ENCODE assay signal across 1 cellular context in the genomic region with DNA sequence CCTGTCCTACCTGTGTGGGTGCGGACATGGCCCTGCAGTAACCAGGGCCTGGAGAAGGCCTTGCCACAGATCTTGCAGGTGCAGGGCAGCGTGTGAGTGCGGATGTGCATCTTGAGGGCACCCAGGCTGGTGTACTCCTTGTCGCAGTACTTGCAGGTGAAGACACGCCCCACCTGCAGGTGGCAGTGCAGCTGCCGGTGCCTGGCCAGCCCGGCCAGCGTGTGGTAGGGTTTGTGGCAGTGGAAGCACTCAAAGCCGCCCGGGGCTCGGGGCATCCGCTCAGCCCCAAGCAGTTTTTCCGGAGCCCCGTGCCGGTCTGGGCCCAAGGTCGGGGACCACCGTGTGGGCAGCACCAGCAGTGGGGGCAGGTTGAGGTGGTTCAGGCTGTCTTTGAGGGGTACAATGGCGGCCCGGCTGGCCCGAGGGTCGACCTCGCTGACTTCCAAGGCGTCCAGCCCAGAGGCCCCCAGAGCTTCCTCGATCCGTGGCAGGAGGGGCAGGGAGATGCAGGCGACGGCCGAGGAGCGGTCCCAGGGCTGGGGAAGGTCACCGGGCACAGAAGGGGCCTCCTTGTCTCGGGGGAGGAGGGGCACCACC.
A peak's percentile ranks its signal among the peaks of the same experiment; 100 is the strongest.
TF ChIP-seq lines count a peak whose summit lies in the region.

No MANE protein-coding gene starts in this region.

TF ChIP-seq in HepG2, 621 proteins besides CTCF, POLR2A, EP300 and RAD21 (continued from another document and continues in another):
- no peak for TF ChIP-seq NFE2L1 (CRISPR knock-in tag; IDR thresholded peaks at IDR 0.05; ENCODE audit: borderline replicate concordance)
- no peak for TF ChIP-seq JUND (CRISPR knock-in tag; IDR thresholded peaks at IDR 0.05)
- TF ChIP-seq BCL6 (CRISPR knock-in tag; IDR thresholded peaks at IDR 0.05), result 0 out of 2 replicates have a peak, but pooled peaks have one; percentile 22
- 0 out of 2 replicates have a peak, but pooled peaks have one; percentile 28 for TF ChIP-seq MIER2 (CRISPR knock-in tag; IDR thresholded peaks at IDR 0.05)
- no peak for TF ChIP-seq ZNF513 (CRISPR knock-in tag; conservative IDR thresholded peaks at IDR 0.05)
- no peak for TF ChIP-seq RFX3 (CRISPR knock-in tag; IDR thresholded peaks at IDR 0.05)
- TF ChIP-seq IKZF5 (CRISPR knock-in tag; IDR thresholded peaks at IDR 0.05), result peak; percentile 51; the same call in 1 of the 2 replicates
- TF ChIP-seq TIGD3 (CRISPR knock-in tag; IDR thresholded peaks at IDR 0.05; ENCODE audit: borderline replicate concordance), result no peak
- TF ChIP-seq ZNF205 (CRISPR knock-in tag; IDR thresholded peaks at IDR 0.05), result 0 out of 2 replicates have a peak, but pooled peaks have one; percentile 50
- no peak for TF ChIP-seq ZNF292 (CRISPR knock-in tag; IDR thresholded peaks at IDR 0.05; ENCODE audit: borderline replicate concordance, low read depth)
- TF ChIP-seq ETV5 (CRISPR knock-in tag; IDR thresholded peaks at IDR 0.05; ENCODE audit: borderline replicate concordance), result peak; percentile 52
- TF ChIP-seq POLR2AphosphoS5 (IDR thresholded peaks at IDR 0.05; ENCODE audit: low read depth, low read length), result no peak
- TF ChIP-seq MLLT10 (CRISPR knock-in tag; IDR thresholded peaks at IDR 0.05), result no peak
- TF ChIP-seq CC2D1A (CRISPR knock-in tag; IDR thresholded peaks at IDR 0.05), result no peak
- no peak for TF ChIP-seq ZFYVE20 (CRISPR knock-in tag; IDR thresholded peaks at IDR 0.05; ENCODE audit: borderline replicate concordance, low read depth)
- 0 out of 2 replicates have a peak, but pooled peaks have one; percentile 27 for TF ChIP-seq ELF3 (CRISPR knock-in tag; IDR thresholded peaks at IDR 0.05)
- TF ChIP-seq ZNF33B (CRISPR knock-in tag; IDR thresholded peaks at IDR 0.05), result no peak; the same call in 1 of the 2 replicates
- TF ChIP-seq GATA4 (IDR thresholded peaks at IDR 0.05; ENCODE audit: borderline replicate concordance, low read depth), result no peak
- no peak for TF ChIP-seq MTA3 (CRISPR knock-in tag; IDR thresholded peaks at IDR 0.05)
- TF ChIP-seq POLR2G (IDR thresholded peaks at IDR 0.05; ENCODE audit: low read depth, low read length), result no peak
- no peak for TF ChIP-seq ZNF230 (CRISPR knock-in tag; IDR thresholded peaks at IDR 0.05)
- no peak for TF ChIP-seq KLF12 (CRISPR knock-in tag; IDR thresholded peaks at IDR 0.05; ENCODE audit: borderline replicate concordance)
- TF ChIP-seq, protein P1, sequence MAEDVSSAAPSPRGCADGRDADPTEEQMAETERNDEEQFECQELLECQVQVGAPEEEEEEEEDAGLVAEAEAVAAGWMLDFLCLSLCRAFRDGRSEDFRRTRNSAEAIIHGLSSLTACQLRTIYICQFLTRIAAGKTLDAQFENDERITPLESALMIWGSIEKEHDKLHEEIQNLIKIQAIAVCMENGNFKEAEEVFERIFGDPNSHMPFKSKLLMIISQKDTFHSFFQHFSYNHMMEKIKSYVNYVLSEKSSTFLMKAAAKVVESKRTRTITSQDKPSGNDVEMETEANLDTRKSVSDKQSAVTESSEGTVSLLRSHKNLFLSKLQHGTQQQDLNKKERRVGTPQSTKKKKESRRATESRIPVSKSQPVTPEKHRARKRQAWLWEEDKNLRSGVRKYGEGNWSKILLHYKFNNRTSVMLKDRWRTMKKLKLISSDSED (CRISPR knock-in tag; IDR thresholded peaks at IDR 0.05), result no peak
- no peak for TF ChIP-seq ELF1 (CRISPR knock-in tag; IDR thresholded peaks at IDR 0.05)
- TF ChIP-seq GLI4 (CRISPR knock-in tag; IDR thresholded peaks at IDR 0.05; ENCODE audit: borderline replicate concordance), result no peak
- TF ChIP-seq ARNTL (CRISPR knock-in tag; IDR thresholded peaks at IDR 0.05), result no peak
- no peak for TF ChIP-seq TCF7 (IDR thresholded peaks at IDR 0.05; ENCODE audit: low read depth)
- TF ChIP-seq KAT8 (CRISPR knock-in tag; IDR thresholded peaks at IDR 0.05), result 0 out of 2 replicates have a peak, but pooled peaks have one; percentile 21
- TF ChIP-seq ZNF776 (CRISPR knock-in tag; IDR thresholded peaks at IDR 0.05), result peak; percentile 53; the same call in 1 of the 2 replicates
- peak; percentile 28; the same call in 1 of the 2 replicates for TF ChIP-seq TARDBP (CRISPR knock-in tag; IDR thresholded peaks at IDR 0.05)
- no peak for TF ChIP-seq ZNF558 (CRISPR knock-in tag; IDR thresholded peaks at IDR 0.05; ENCODE audit: borderline replicate concordance)
- no peak for TF ChIP-seq GFI1 (CRISPR knock-in tag; IDR thresholded peaks at IDR 0.05; ENCODE audit: borderline replicate concordance)
- TF ChIP-seq ZNF496 (CRISPR knock-in tag; IDR thresholded peaks at IDR 0.05; ENCODE audit: insufficient replicate concordance), result no peak
- TF ChIP-seq, protein P2, sequence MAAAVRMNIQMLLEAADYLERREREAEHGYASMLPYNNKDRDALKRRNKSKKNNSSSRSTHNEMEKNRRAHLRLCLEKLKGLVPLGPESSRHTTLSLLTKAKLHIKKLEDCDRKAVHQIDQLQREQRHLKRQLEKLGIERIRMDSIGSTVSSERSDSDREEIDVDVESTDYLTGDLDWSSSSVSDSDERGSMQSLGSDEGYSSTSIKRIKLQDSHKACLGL (CRISPR knock-in tag; IDR thresholded peaks at IDR 0.05), result peak; percentile 57; the same call in 1 of the 2 replicates
- TF ChIP-seq, protein P3, sequence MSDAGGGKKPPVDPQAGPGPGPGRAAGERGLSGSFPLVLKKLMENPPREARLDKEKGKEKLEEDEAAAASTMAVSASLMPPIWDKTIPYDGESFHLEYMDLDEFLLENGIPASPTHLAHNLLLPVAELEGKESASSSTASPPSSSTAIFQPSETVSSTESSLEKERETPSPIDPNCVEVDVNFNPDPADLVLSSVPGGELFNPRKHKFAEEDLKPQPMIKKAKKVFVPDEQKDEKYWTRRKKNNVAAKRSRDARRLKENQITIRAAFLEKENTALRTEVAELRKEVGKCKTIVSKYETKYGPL (CRISPR knock-in tag; IDR thresholded peaks at IDR 0.05), result no peak
- no peak for TF ChIP-seq TOE1 (CRISPR knock-in tag; IDR thresholded peaks at IDR 0.05)
- no peak for TF ChIP-seq ZNF143 (CRISPR knock-in tag; IDR thresholded peaks at IDR 0.05)
- no peak for TF ChIP-seq RFX5 (IDR thresholded peaks at IDR 0.05; ENCODE audit: low read depth, low read length)
- TF ChIP-seq HIVEP1 (CRISPR knock-in tag; IDR thresholded peaks at IDR 0.05), result peak; percentile 49
- no peak for TF ChIP-seq SNAPC2 (CRISPR knock-in tag; IDR thresholded peaks at IDR 0.05)
- TF ChIP-seq EED (CRISPR knock-in tag; IDR thresholded peaks at IDR 0.05), result 0 out of 2 replicates have a peak, but pooled peaks have one; percentile 21
- TF ChIP-seq GABPB1 (CRISPR knock-in tag; IDR thresholded peaks at IDR 0.05), result peak; percentile 60; the same call in 1 of the 2 replicates
- peak; percentile 39; the same call in 1 of the 2 replicates for TF ChIP-seq ZFY (CRISPR knock-in tag; IDR thresholded peaks at IDR 0.05)
- TF ChIP-seq BRCA1 (CRISPR knock-in tag; IDR thresholded peaks at IDR 0.05), result no peak
- TF ChIP-seq, protein P4, sequence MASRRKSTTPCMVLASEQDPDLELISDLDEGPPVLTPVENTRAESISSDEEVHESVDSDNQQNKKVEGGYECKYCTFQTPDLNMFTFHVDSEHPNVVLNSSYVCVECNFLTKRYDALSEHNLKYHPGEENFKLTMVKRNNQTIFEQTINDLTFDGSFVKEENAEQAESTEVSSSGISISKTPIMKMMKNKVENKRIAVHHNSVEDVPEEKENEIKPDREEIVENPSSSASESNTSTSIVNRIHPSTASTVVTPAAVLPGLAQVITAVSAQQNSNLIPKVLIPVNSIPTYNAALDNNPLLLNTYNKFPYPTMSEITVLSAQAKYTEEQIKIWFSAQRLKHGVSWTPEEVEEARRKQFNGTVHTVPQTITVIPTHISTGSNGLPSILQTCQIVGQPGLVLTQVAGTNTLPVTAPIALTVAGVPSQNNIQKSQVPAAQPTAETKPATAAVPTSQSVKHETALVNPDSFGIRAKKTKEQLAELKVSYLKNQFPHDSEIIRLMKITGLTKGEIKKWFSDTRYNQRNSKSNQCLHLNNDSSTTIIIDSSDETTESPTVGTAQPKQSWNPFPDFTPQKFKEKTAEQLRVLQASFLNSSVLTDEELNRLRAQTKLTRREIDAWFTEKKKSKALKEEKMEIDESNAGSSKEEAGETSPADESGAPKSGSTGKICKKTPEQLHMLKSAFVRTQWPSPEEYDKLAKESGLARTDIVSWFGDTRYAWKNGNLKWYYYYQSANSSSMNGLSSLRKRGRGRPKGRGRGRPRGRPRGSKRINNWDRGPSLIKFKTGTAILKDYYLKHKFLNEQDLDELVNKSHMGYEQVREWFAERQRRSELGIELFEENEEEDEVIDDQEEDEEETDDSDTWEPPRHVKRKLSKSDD (CRISPR knock-in tag; IDR thresholded peaks at IDR 0.05; ENCODE audit: low read depth), result no peak
- TF ChIP-seq ZUFSP (CRISPR knock-in tag; IDR thresholded peaks at IDR 0.05; ENCODE audit: borderline replicate concordance), result no peak
- no peak for TF ChIP-seq ZNF549 (CRISPR knock-in tag; IDR thresholded peaks at IDR 0.05)
- peak; percentile 75 for TF ChIP-seq AGO2 (optimal IDR thresholded peaks at IDR 0.05; ENCODE audit: low read depth, low read length)
- no peak for TF ChIP-seq ZFP62 (CRISPR knock-in tag; IDR thresholded peaks at IDR 0.05)
- TF ChIP-seq ZNF639 (CRISPR knock-in tag; conservative IDR thresholded peaks at IDR 0.05), result no peak
- no peak for TF ChIP-seq BCLAF1 (IDR thresholded peaks at IDR 0.05)
- TF ChIP-seq HOXA5 (CRISPR knock-in tag; IDR thresholded peaks at IDR 0.05), result no peak
- TF ChIP-seq ONECUT2 (CRISPR knock-in tag; IDR thresholded peaks at IDR 0.05), result no peak
- 0 out of 2 replicates have a peak, but pooled peaks have one; percentile 6 for TF ChIP-seq ZMYM2 (CRISPR knock-in tag; IDR thresholded peaks at IDR 0.05)
- TF ChIP-seq ZNF468 (CRISPR knock-in tag; IDR thresholded peaks at IDR 0.05), result no peak
